13 cellular contexts compared by ENCODE assay signal in the genomic region with DNA sequence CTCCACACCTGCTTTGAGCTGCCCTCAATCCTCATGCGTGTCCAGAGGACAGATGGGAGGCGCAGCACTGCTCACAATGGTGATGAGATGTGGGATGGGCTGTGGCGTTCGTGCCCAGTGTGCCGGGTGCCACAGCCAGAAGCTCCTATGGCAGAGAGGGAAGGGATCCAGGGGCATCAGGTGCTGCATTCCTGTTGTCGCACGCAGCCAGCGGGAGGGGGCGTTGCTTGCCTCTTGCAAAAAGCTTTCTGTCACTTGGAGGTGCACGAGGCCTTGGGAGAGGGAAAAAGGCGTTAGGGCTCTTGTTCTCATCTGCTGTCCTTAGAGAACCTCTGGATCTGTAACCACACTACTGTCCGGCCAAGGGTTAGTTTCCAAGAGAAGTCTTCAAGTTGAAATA. TPM values are rescaled to one million over a fixed set of nuclear protein-coding genes. Genes with fewer than 3 reads are reported as not detected.
DNase-seq lines count a peak whose midpoint lies in the region; ATAC-seq and TF ChIP-seq lines count a peak whose summit lies in the region.
"Had no signal": no experiment of that assay in that cellular context is flagged by ENCODE, and none has a peak within 500 bp of the region (broad histone marks: within the 10 kb centered on the region; RNA-seq: fewer than 3 reads in every experiment).

No MANE protein-coding gene starts in this region.

- no peaks in the 10 kb centered on the region for H3K4me1 Mint-ChIP-seq in activated CD4-positive, alpha-beta T cell treated with anti-CD3 and anti-CD28 coated beads for 36 hours
- H3K4me1 Mint-ChIP-seq: activated CD4-positive, alpha-beta T cell treated with anti-CD3 and anti-CD28 coated beads, Interleukin-2, amount 10 ng/mL, durations not matched to agents 24 days and 14 days had no signal

- no peak overlapping the region for H3K4me3 Mint-ChIP-seq in activated CD4-positive, alpha-beta T cell treated with anti-CD3 and anti-CD28 coated beads for 36 hours
- H3K4me3 Mint-ChIP-seq: activated CD4-positive, alpha-beta T cell treated with anti-CD3 and anti-CD28 coated beads, Interleukin-2, amount 10 ng/mL, durations not matched to agents 24 days and 14 days had no signal

- H3K9me3 ChIP-seq in PC-3 (ENCODE audit: low read length), result no peaks in the 10 kb centered on the region

- no peak overlapping the region for H3K4me2 ChIP-seq in PC-3 (ENCODE audit: low read length)

- no peaks in the 10 kb centered on the region for H3K36me3 ChIP-seq in PC-3 (ENCODE audit: low read depth, low read length)
- H3K36me3 ChIP-seq: gastroesophageal sphincter had no signal

- H3K9me3 Mint-ChIP-seq in activated CD4-positive, alpha-beta T cell treated with anti-CD3 and anti-CD28 coated beads for 36 hours (ENCODE audit: low read depth), result no peaks in the 10 kb centered on the region
- H3K9me3 Mint-ChIP-seq: activated CD4-positive, alpha-beta T cell treated with anti-CD3 and anti-CD28 coated beads, Interleukin-2, amount 10 ng/mL, durations not matched to agents 24 days and 14 days had no signal

- 0 out of 2 replicates have a peak, but pooled peaks have one; percentile 23 for TF ChIP-seq CTCF in PC-3 (conservative IDR thresholded peaks at IDR 0.05; ENCODE audit: low read depth, low read length)

- H3K4me1 ChIP-seq in PC-3 (ENCODE audit: insufficient read depth, low read length), result no peaks in the 10 kb centered on the region

- H3K27ac Mint-ChIP-seq in activated CD4-positive, alpha-beta T cell treated with anti-CD3 and anti-CD28 coated beads for 36 hours, result no peak overlapping the region
- H3K27ac Mint-ChIP-seq: activated CD4-positive, alpha-beta T cell treated with anti-CD3 and anti-CD28 coated beads, Interleukin-2, amount 10 ng/mL, durations not matched to agents 24 days and 14 days had no signal

- H3K27ac ChIP-seq in PC-3 (ENCODE audit: low read length), result no peak overlapping the region

- no TSS peak for BruUV-seq in PC-3 (replicated peaks; lab: Mats Ljungman, UMichigan)

- ATAC-seq in PC-3 (no peak; the same call in 1 of the 2 replicates), left lobe of liver (no peak)
- no peak for ATAC-seq in activated CD4-positive, alpha-beta T cell treated with anti-CD3 and anti-CD28 coated beads for 36 hours
- ATAC-seq: gastroesophageal sphincter had no signal

- no peaks in the 10 kb centered on the region for H3K79me2 ChIP-seq in PC-3 (ENCODE audit: low read length)

- no peaks in the 10 kb centered on the region for H3K27me3 ChIP-seq in PC-3 (ENCODE audit: low read length)
- H3K27me3 ChIP-seq: gastroesophageal sphincter had no signal

- H3K9ac ChIP-seq in PC-3 (ENCODE audit: low read length), result no peak overlapping the region

- CTCF ChIA-PET in PC-3 (lab: Charles Lee), result no interaction called here
- CTCF ChIA-PET in activated CD4-positive, alpha-beta T cell treated with anti-CD3 and anti-CD28 coated beads for 36 hours (lab: Charles Lee), result interaction anchor here (1.3 kb wide), 1 partner anchor 16 kb away, joined by 4 read pairs; no protein-coding TSS in a partner anchor

- H3K27me3 Mint-ChIP-seq in activated CD4-positive, alpha-beta T cell treated with anti-CD3 and anti-CD28 coated beads for 36 hours, result no peaks in the 10 kb centered on the region

- H3F3A ChIP-seq in PC-3 (ENCODE audit: low read length, unreplicated experiment), result no peaks in the 10 kb centered on the region

- no peak overlapping the region for H3K4me3 ChIP-seq in PC-3 (ENCODE audit: low read length)
- H3K4me3 ChIP-seq: gastroesophageal sphincter had no signal

- intact Hi-C loops in PC-3 (cut with micrococcal nuclease), result no loop called here
- intact Hi-C loops in activated CD4-positive, alpha-beta T cell treated with anti-CD3 and anti-CD28 coated beads for 36 hours (cut with DNase I, micrococcal nuclease), result no loop called here

- no peaks in the 10 kb centered on the region for H3K36me3 Mint-ChIP-seq in activated CD4-positive, alpha-beta T cell treated with anti-CD3 and anti-CD28 coated beads for 36 hours (ENCODE audit: low read depth)

- DNase-seq in DMS153 (lab: John Stamatoyannopoulos, UW), result peak; percentile 61
- DNase-seq in HuH-7 (ENCODE audit: low spot score), result peak; percentile 55
- no peak for DNase-seq in PC-3
- peak; percentile 41 for DNase-seq in left lobe of liver (ENCODE audit: low spot score)
- no peak for DNase-seq in NK-92 (lab: John Stamatoyannopoulos, UW; ENCODE audit: unreplicated experiment)
- DNase-seq in cortex of kidney (lab: John Stamatoyannopoulos, UW), result no peak
- no peak for DNase-seq in activated CD4-positive, alpha-beta T cell treated with anti-CD3 and anti-CD28 coated beads for 36 hours
- no peak for DNase-seq in activated gamma-delta T cell (lab: John Stamatoyannopoulos, UW)
- DNase-seq: activated CD4-positive, alpha-beta T cell treated with anti-CD3 and anti-CD28 coated beads, Interleukin-2, amount 10 ng/mL, durations not matched to agents 24 days and 14 days; GDM1 had no signal

- no peak overlapping the region for H2AFZ ChIP-seq in PC-3 (ENCODE audit: low read length)

- POLR2A ChIA-PET in PC-3 (lab: Charles Lee; ENCODE audit: unreplicated experiment), result no interaction called here
- POLR2A ChIA-PET in activated CD4-positive, alpha-beta T cell treated with anti-CD3 and anti-CD28 coated beads for 36 hours (lab: Charles Lee), result no interaction called here

- no peaks in the 10 kb centered on the region for H3K9me2 ChIP-seq in PC-3 (replicated peaks; ENCODE audit: low read length)

- H4K20me1 ChIP-seq in PC-3 (ENCODE audit: low read length), result no peaks in the 10 kb centered on the region

RNA-seq across cellular contexts. Expression of gene ALLC, which starts 29.2 kb away (rescaled TPM):
- total RNA-seq in PC-3 (2014; rRNA removed), result not detected in 2 replicates
- total RNA-seq in left lobe of liver, result 0.20 TPM
- not detected for total RNA-seq in activated CD4-positive, alpha-beta T cell treated with anti-CD3 and anti-CD28 coated beads for 36 hours
- total RNA-seq: activated CD4-positive, alpha-beta T cell treated with anti-CD3 and anti-CD28 coated beads, Interleukin-2, amount 10 ng/mL, durations not matched to agents 24 days and 14 days; gastroesophageal sphincter; myocyte; NCI-H460 had no signal

RNA-seq across cellular contexts. Expression of gene COLEC11, which starts 33.9 kb away (rescaled TPM):
- total RNA-seq in PC-3 (2014; rRNA removed) (0.44 TPM in 1 of 2 replicates, not detected in the other), left lobe of liver (40.1 TPM)
- under 1 TPM; 0.18 to 0.37 TPM for total RNA-seq in activated CD4-positive, alpha-beta T cell treated with anti-CD3 and anti-CD28 coated beads for 36 hours
- total RNA-seq: myocyte had no signal

RNA-seq across cellular contexts. Expression of gene RPS7, which starts 53.7 kb away (rescaled TPM):
- total RNA-seq in PC-3 (2014; rRNA removed), result 1,408 and 1,694 TPM in 2 replicates
- total RNA-seq in left lobe of liver, result 388 TPM
- total RNA-seq in activated CD4-positive, alpha-beta T cell treated with anti-CD3 and anti-CD28 coated beads for 36 hours, result 1,000 to 10,000 TPM; 1,481 to 1,840 TPM

Comparison
In these comparisons a context has a peak if more than half of its experiments do, and no peak if none do; other contexts are left out.
1. DNase-seq: peak in DMS153 (single experiment), HuH-7 (single experiment) and left lobe of liver (single experiment); none in PC-3 (single experiment), NK-92 (single experiment), cortex of kidney (single experiment), activated CD4-positive, alpha-beta T cell treated with anti-CD3 and anti-CD28 coated beads for 36 hours (single experiment) and activated gamma-delta T cell (single experiment).
2. RNA of gene COLEC11, which starts 33.9 kb away (total RNA-seq): 40.1 TPM in left lobe of liver (single experiment); 0.44 TPM in PC-3 and 0.18 to 0.37 TPM in activated CD4-positive, alpha-beta T cell treated with anti-CD3 and anti-CD28 coated beads for 36 hours; every median in the first group is over 10 times any median in the second.